31 cellular contexts compared by ENCODE assay signal in the genomic region with DNA sequence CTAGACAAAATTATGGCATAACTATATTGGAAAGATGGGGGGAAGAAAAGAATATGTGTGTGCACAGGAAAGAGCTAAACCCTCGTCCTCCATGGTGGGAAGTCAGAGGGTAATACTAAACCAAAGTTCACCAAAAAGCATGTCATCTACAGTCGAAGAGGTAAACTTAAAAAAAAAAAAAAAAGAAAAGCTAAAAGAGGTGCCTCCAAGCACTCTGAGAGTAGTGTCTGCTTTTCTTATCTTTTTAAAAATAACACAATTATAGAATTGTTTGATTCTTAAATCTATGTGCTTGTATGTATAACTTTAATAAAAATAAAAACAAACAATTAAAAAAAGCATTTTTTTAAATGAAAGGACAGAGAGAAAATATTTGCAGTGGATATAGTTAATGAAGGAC.
"Had no signal": no experiment of that assay in that cellular context is flagged by ENCODE, and none has a peak within 500 bp of the region (broad histone marks: within the 10 kb centered on the region; RNA-seq: fewer than 3 reads in every experiment).

No MANE protein-coding gene starts in this region.

- H3K4me1 ChIP-seq: ascending aorta had no signal

- H3K36me3 ChIP-seq: ascending aorta, cardiac muscle cell, WERI-Rb-1 had no signal

- H3K9me3 ChIP-seq: ascending aorta had no signal

- DNase-seq: activated CD4-positive, alpha-beta memory T cell treated with anti-CD3 and anti-CD28 coated beads, Interleukin-2, amount 10 ng/mL, durations not matched to agents 7 days and 5 days; activated CD4-positive, alpha-beta T cell treated with anti-CD3 and anti-CD28 coated beads for 1 hour; activated CD4-positive, alpha-beta T cell treated with anti-CD3 and anti-CD28 coated beads for 36 hours; activated CD4-positive, alpha-beta T cell treated with anti-CD3 and anti-CD28 coated beads for 48 hours; activated CD4-positive, alpha-beta T cell treated with anti-CD3 and anti-CD28 coated beads, Interleukin-2, amount 10 ng/mL, durations not matched to agents 7 days and 5 days; activated CD4-positive, alpha-beta T cell treated with anti-CD3 and anti-CD28 coated beads, Interleukin-2, amount 50 U/mL, for 48 hours; activated CD4-positive, CD25-positive, alpha-beta regulatory T cell; activated CD8-positive, alpha-beta memory T cell treated with anti-CD3 and anti-CD28 coated beads for 24 hours; activated CD8-positive, alpha-beta memory T cell treated with anti-CD3 and anti-CD28 coated beads, Interleukin-2, amount 10 ng/mL, durations not matched to agents 7 days and 5 days; activated CD8-positive, alpha-beta memory T cell treated with anti-CD3 and anti-CD28 coated beads, Interleukin-2, amount 50 U/mL, for 48 hours; activated CD8-positive, alpha-beta T cell treated with anti-CD3 and anti-CD28 coated beads, Interleukin-2, amount 10 ng/mL, durations not matched to agents 7 days and 5 days; activated effector memory CD4-positive, alpha-beta T cell treated with Interleukin-2 at 50 U/mL for 16 hours; activated gamma-delta T cell; activated naive CD4-positive, alpha-beta T cell treated with anti-CD3 and anti-CD28 coated beads, Interleukin-2, amount 10 ng/mL, durations not matched to agents 7 days and 5 days; activated naive CD4-positive, alpha-beta T cell treated with Interleukin-2 at 50 U/mL for 16 hours; activated naive CD8-positive, alpha-beta T cell treated with anti-CD3 and anti-CD28 coated beads, Interleukin-2, amount 10 ng/mL, durations not matched to agents 7 days and 5 days; activated naive CD8-positive, alpha-beta T cell treated with anti-CD3 and anti-CD28 coated beads, Interleukin-2, amount 50 U/mL, for 24 hours; activated T-cell treated with anti-CD3 and anti-CD28 coated beads, Interleukin-2, amount 50 U/mL, for 24 hours; activated T-cell treated with anti-CD3 and anti-CD28 coated beads, Interleukin-2, amount 50 U/mL, for 48 hours; amygdala; anterior cingulate cortex; central memory CD4-positive, alpha-beta T cell; T-helper 1 cell; T-helper 2 cell; T-helper 9 cell; WERI-Rb-1 had no signal

- ATAC-seq: activated CD4-positive, alpha-beta T cell treated with anti-CD3 and anti-CD28 coated beads for 36 hours; activated CD4-positive, CD25-positive, alpha-beta regulatory T cell treated with anti-CD3 and anti-CD28 coated beads, Interleukin-2, amount 50 U/mL, for 24 hours; activated CD8-positive, alpha-beta memory T cell treated with anti-CD3 and anti-CD28 coated beads, Interleukin-2, amount 10 ng/mL, durations not matched to agents 7 days and 5 days; activated CD8-positive, alpha-beta T cell treated with anti-CD3 and anti-CD28 coated beads, Interleukin-2, amount 10 ng/mL, durations not matched to agents 7 days and 5 days; activated naive CD8-positive, alpha-beta T cell treated with anti-CD3 and anti-CD28 coated beads, Interleukin-2, amount 50 U/mL, for 24 hours; WTC11 had no signal

- H3K27ac ChIP-seq: ascending aorta, cardiac muscle cell, WERI-Rb-1 had no signal

- FAIRE-seq: bronchial epithelial cell had no signal

- H3K4me3 ChIP-seq: ascending aorta, cardiac muscle cell had no signal
